In the genomic region with DNA sequence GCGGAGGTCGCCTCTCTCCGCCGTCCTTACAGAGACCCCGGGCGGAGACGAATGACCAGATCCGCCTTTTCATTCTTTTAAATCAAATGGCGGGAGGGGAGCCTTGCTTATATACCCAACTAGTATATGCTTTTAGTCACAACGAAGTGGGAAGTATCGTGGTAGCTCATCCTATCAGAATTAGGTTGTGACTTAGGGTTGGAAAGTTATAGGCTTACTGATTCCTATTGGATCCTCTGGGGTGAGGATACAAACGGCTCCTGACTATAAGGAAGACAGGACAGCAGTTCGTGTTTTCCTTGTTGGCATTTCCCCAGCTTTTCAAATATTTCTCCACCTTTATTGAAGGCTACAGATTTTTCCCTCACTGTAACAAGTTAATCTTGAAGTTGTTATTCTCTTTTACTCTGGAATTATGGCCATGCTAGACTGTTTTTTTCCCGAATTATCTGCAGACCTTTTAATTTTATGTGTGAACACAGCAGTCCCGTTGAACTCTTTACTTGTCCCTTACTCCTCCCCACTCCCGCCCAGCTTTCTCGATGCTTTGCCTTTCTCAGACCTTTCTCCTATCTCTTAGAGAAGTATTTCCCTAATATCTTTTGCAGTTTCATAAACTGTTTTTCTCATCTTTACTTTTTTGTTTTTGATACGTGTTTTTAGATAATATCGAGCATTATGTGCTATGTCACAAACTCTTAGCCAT, we compare ENCODE assay signal across 8 cellular contexts. TPM values are rescaled to one million over a fixed set of nuclear protein-coding genes. Genes with fewer than 3 reads are reported as not detected.
DNase-seq lines count a peak whose midpoint lies in the region; ATAC-seq lines count a peak whose summit lies in the region.

No MANE protein-coding gene starts in this region.

- no peaks in the 10 kb centered on the region for H3K27me3 Mint-ChIP-seq in naive B cell

- H3K4me2 ChIP-seq in BLaER1 treated with 17β-estradiol and CSF1 and Interleukin-3, amounts not matched to agents 10 nM and 100 nM, result peak overlapping the region; percentile 67 to 96 (median 84)

- peaks cover 0 to 11% (median 5%) of the 10 kb centered on the region in 11 experiments; a peak in 7 of 22 replicates for H3K36me3 ChIP-seq in BLaER1 treated with 17β-estradiol and CSF1 and Interleukin-3, amounts not matched to agents 10 nM and 100 nM

- peaks cover 5 to 6% of the 10 kb centered on the region in 2 donors for H3K36me3 Mint-ChIP-seq in naive B cell

- H3K4me3 Mint-ChIP-seq in naive B cell, result peak overlapping the region; percentile 96 to 100 (median 99)

- H3K9me3 Mint-ChIP-seq in naive B cell, result no peaks in the 10 kb centered on the region

- peak overlapping the region; percentile 97 to 100 (median 99) for H3K27ac ChIP-seq in BLaER1 treated with 17β-estradiol and CSF1 and Interleukin-3, amounts not matched to agents 10 nM and 100 nM
- peak overlapping the region; percentile 96 for H3K27ac ChIP-seq in epithelial cell of prostate

- H3K4me1 Mint-ChIP-seq in naive B cell, result peaks cover 22 to 65% (median 43%) of the 10 kb centered on the region in 3 donors

- ATAC-seq in GM19035 (IDR thresholded peaks at IDR 0.05; ENCODE audit: unreplicated experiment) (peak; percentile 8), HG03442 (IDR thresholded peaks at IDR 0.05; ENCODE audit: unreplicated experiment) (peak; percentile 4), naive B cell (ENCODE audit: low read depth in 2 of 2) (no peak)

- H3K27ac Mint-ChIP-seq in naive B cell, result peak overlapping the region; percentile 98 to 100 (median 100)

- H3K9ac ChIP-seq in BLaER1 treated with 17β-estradiol and CSF1 and Interleukin-3, amounts not matched to agents 10 nM and 100 nM, result peak overlapping the region; percentile 95 to 100 (median 99)

- in situ Hi-C loops in SK-MEL-5 (cut with HindIII; ENCODE audit: low pct_unique_long_range_greater_than_20kb, low sequenced_read_pairs), result no loop called here

- H3K9me3 ChIP-seq in BLaER1 treated with 17β-estradiol and CSF1 and Interleukin-3, amounts not matched to agents 10 nM and 100 nM (replicated peaks in 1 of 11), result peaks cover 3 to 8% (median 5%) of the 10 kb centered on the region in 11 experiments; a peak in 12 of 22 replicates

- no peaks in the 10 kb centered on the region; a peak in 1 of 22 replicates for H4K20me1 ChIP-seq in BLaER1 treated with 17β-estradiol and CSF1 and Interleukin-3, amounts not matched to agents 10 nM and 100 nM

- peak overlapping the region; percentile 72 to 96 (median 84) for H3K4me3 ChIP-seq in BLaER1 treated with 17β-estradiol and CSF1 and Interleukin-3, amounts not matched to agents 10 nM and 100 nM

- DNase-seq in SK-MEL-5 (ENCODE audit: low read depth, low spot score), result peak; percentile 77
- peak; percentile 14 for DNase-seq in epithelial cell of prostate (ENCODE audit: low read depth, low spot score)
- no peak for DNase-seq in naive B cell
- DNase-seq in SKM-1 treated with dmso at 0.1 percent for 144 hours (lab: John Stamatoyannopoulos, UW; ENCODE audit: unreplicated experiment), result no peak
- no peak for DNase-seq in GM19240 (ENCODE audit: insufficient read length, low spot score)

- no peaks in the 10 kb centered on the region for H3K27me3 ChIP-seq in BLaER1 treated with 17β-estradiol and CSF1 and Interleukin-3, amounts not matched to agents 10 nM and 100 nM

- H3K4me1 ChIP-seq in BLaER1 treated with 17β-estradiol and CSF1 and Interleukin-3, amounts not matched to agents 10 nM and 100 nM, result peaks cover 10 to 34% (median 28%) of the 10 kb centered on the region in 10 experiments

RNA-seq across cellular contexts. Expression of gene CEP44, which starts 0.6 kb away (rescaled TPM):
- 13.5 and 14.0 TPM in 2 replicates for total RNA-seq in SK-MEL-5 (2014; rRNA removed; shearing (Covaris generic))
- polyA plus RNA-seq in SK-MEL-5 (2015; cell fraction: cytosol; rRNA removed), result 8.2 and 10.4 TPM in 2 replicates
- polyA plus RNA-seq in SK-MEL-5 (2015; cell fraction: nucleus; rRNA removed), result 44.5 and 48.2 TPM in 2 replicates
- 10 to 100 TPM in 4 of 6 donors, 1 to 10 TPM in 2; 6.9 to 15.5 (median 12.0) TPM for polyA plus RNA-seq in naive B cell (ENCODE audit: low read depth in 6 of 6)

RNA-seq across cellular contexts. Expression of gene FBXO8, which starts 0.9 kb away (rescaled TPM):
- 35.2 and 37.2 TPM in 2 replicates for total RNA-seq in SK-MEL-5 (2014; rRNA removed; shearing (Covaris generic))
- polyA plus RNA-seq in SK-MEL-5 (2015; cell fraction: cytosol; rRNA removed), result 21.0 and 23.0 TPM in 2 replicates
- polyA plus RNA-seq in SK-MEL-5 (2015; cell fraction: nucleus; rRNA removed), result 8.7 and 14.7 TPM in 2 replicates
- polyA plus RNA-seq in naive B cell (ENCODE audit: low read depth in 6 of 6), result 10 to 100 TPM; 14.1 to 21.2 (median 17.2) TPM

Comparison
In these comparisons a context has a peak if more than half of its experiments do, and no peak if none do; other contexts are left out.
1. ATAC-seq: peak in GM19035 (single experiment) and HG03442 (single experiment); none in naive B cell (0 of 2).
2. DNase-seq: peak in SK-MEL-5 (single experiment) and epithelial cell of prostate (single experiment); none in naive B cell (single experiment), SKM-1 treated with dmso at 0.1 percent for 144 hours (single experiment) and GM19240 (single experiment).